ENCODE assay signal across 8 cellular contexts in genomic region chr19:57560049-57560491, GRCh38. TPM values are rescaled to one million over a fixed set of nuclear protein-coding genes. Genes with fewer than 3 reads are reported as not detected.
DNase-seq lines count a peak whose midpoint lies in the region; ATAC-seq, FAIRE-seq and TF ChIP-seq lines count a peak whose summit lies in the region.

No MANE protein-coding gene starts in this region.

- TF ChIP-seq RAD21 in GM12878 (IDR thresholded peaks at IDR 0.05; ENCODE audit: insufficient read depth, low read depth, low read length), result no peak

- FAIRE-seq in GM12878 (lab: Jason Lieb, UNC), result no peak

- DNase-seq in DND-41 (no peak), HK-2 (ENCODE audit: unreplicated experiment) (peak; percentile 63), GM12878 (ENCODE audit: low read depth, low spot score) (no peak), kidney epithelial cell (ENCODE audit: low read depth) (no peak), testis (no peak), GM20000 (ENCODE audit: low spot score) (no peak), OCI-M2 (lab: John Stamatoyannopoulos, UW; ENCODE audit: unreplicated experiment) (no peak), CD1c-positive myeloid dendritic cell (ENCODE audit: extremely low spot score) (no peak)

- TF ChIP-seq CTCF in DND-41 (IDR thresholded peaks at IDR 0.05; ENCODE audit: borderline replicate concordance, extremely low read depth, low read length, poor library complexity, severe bottlenecking), result no peak
- no peak for TF ChIP-seq CTCF in GM12878 (IDR thresholded peaks at IDR 0.05 in 2 of 3, conservative IDR thresholded peaks at IDR 0.05 in 1 of 3; ENCODE audit: control insufficient read depth in 2 of 3, extremely low read depth in 1 of 3, insufficient read depth in 1 of 3, low read depth in 3 of 3, low read length in 3 of 3)
- no peak for TF ChIP-seq CTCF in kidney epithelial cell (IDR thresholded peaks at IDR 0.05; ENCODE audit: insufficient read depth, low read length, poor library complexity, severe bottlenecking)
- no peak for TF ChIP-seq CTCF in testis (IDR thresholded peaks at IDR 0.05)
- TF ChIP-seq CTCF in GM20000 (IDR thresholded peaks at IDR 0.05; ENCODE audit: extremely low read depth, missing control alignments), result no peak

- SMC1A ChIA-PET in GM12878 (lab: Charles Lee; ENCODE audit: uncharacterized antibody, unreplicated experiment), result no interaction called here

- RAD21 ChIA-PET in GM12878 (lab: Charles Lee; ENCODE audit: unreplicated experiment), result no interaction called here

- peak overlapping the region; percentile 85; the same call in 1 of the 2 replicates for H3K9ac ChIP-seq in DND-41 (ENCODE audit: low read depth, low read length)
- H3K9ac ChIP-seq in GM12878 (ENCODE audit: control insufficient read depth, insufficient read depth, low read length), result no peak overlapping the region; the same call in 1 of the 2 replicates

- POLR2A ChIA-PET in GM12878 (lab: Charles Lee), result no interaction called here

- CTCF ChIA-PET in GM12878 (lab: Yijun Ruan, JAX), result no interaction called here

- TF ChIP-seq POLR2A in GM12878 (IDR thresholded peaks at IDR 0.05; ENCODE audit: low read depth, low read length) (no peak), testis (IDR thresholded peaks at IDR 0.05) (no peak)

- peak overlapping the region; percentile 88 for H3K27ac ChIP-seq in DND-41 (ENCODE audit: low read length)
- H3K27ac ChIP-seq in GM12878 (ENCODE audit: control insufficient read depth, insufficient read depth), result no peak overlapping the region
- peak overlapping the region; percentile 12 to 45 for H3K27ac ChIP-seq in testis

- ATAC-seq in DND-41 (ENCODE audit: insufficient read depth, low read depth) (no peak), GM12878 (no peak)

- H3K79me2 ChIP-seq in DND-41 (ENCODE audit: insufficient read depth, low read length) (peaks cover 33% of the 10 kb centered on the region), GM12878 (ENCODE audit: control insufficient read depth, insufficient read depth, low read length) (peaks cover 12% of the 10 kb centered on the region)

- H2AFZ ChIP-seq in DND-41 (ENCODE audit: low read depth, low read length) (peak overlapping the region; percentile 94), GM12878 (ENCODE audit: control insufficient read depth, low read depth, low read length) (peak overlapping the region; percentile 88)

- intact Hi-C loops in GM12878 (cut with micrococcal nuclease; ENCODE audit: unreplicated experiment) (no loop called here), testis (cut with DNase I; ENCODE audit: low total_unique reads) (no loop called here)

- peaks cover 27% of the 10 kb centered on the region for H3K36me3 ChIP-seq in DND-41 (ENCODE audit: insufficient read depth, low read length)
- H3K36me3 ChIP-seq in GM12878 (ENCODE audit: control insufficient read depth in 2 of 2, insufficient read depth in 2 of 2, low read length in 1 of 2), result no peaks in the 10 kb centered on the region
- H3K36me3 ChIP-seq in kidney epithelial cell (ENCODE audit: control insufficient read depth, insufficient read depth, low read length), result peaks cover 3% of the 10 kb centered on the region
- H3K36me3 ChIP-seq in testis (ENCODE audit: low read depth, missing control alignments), result no peaks in the 10 kb centered on the region

- H3K4me2 ChIP-seq in DND-41 (ENCODE audit: insufficient read depth, low read length) (peak overlapping the region; percentile 93), GM12878 (ENCODE audit: control insufficient read depth, insufficient read depth) (peak overlapping the region; percentile 86)

- H3K4me1 ChIP-seq in DND-41 (ENCODE audit: insufficient read depth, low read length) (peaks cover 23% of the 10 kb centered on the region), GM12878 (ENCODE audit: control insufficient read depth, insufficient read depth, low read length) (no peaks in the 10 kb centered on the region), testis (peaks cover 9% of the 10 kb centered on the region)

- BruUV-seq in GM12878 (replicated peaks; lab: Mats Ljungman, UMichigan), result no TSS peak

- WGBS in GM12878 (ENCODE audit: insufficient coverage, insufficient replicate concordance, low lambda C conversion rate, missing lambda C conversion rate), result 56% methylated on average over 23 of the region's 23 CpGs
- WGBS in testis, 2 donors, result 22 to 39% methylated on average over 19 to 23 of the region's 23 CpGs

- in situ Hi-C loops in GM12878 (cut with MboI), result no loop called here

- H3K4me3 ChIP-seq in DND-41 (ENCODE audit: low read depth in 1 of 2, low read length in 2 of 2) (peak overlapping the region; percentile 73 to 96), GM12878 (peak overlapping the region; percentile 83; the same call in 1 of the 2 replicates), kidney epithelial cell (ENCODE audit: low read depth, low read length) (peak overlapping the region; percentile 95), testis (peak overlapping the region; percentile 83 to 92)

- TF ChIP-seq EP300 in GM12878 (IDR thresholded peaks at IDR 0.05; ENCODE audit: borderline replicate concordance in 1 of 2, control insufficient read depth in 1 of 2, low read depth in 2 of 2, low read length in 2 of 2), result no peak

- peaks cover 40% of the 10 kb centered on the region for H3K9me3 ChIP-seq in DND-41 (ENCODE audit: insufficient read depth, low read length, severe bottlenecking)
- H3K9me3 ChIP-seq in GM12878 (replicated peaks; ENCODE audit: control insufficient read depth, insufficient read depth, low read length), result peaks cover 8% of the 10 kb centered on the region; the same call in 2 of the 3 replicates
- no peaks in the 10 kb centered on the region for H3K9me3 ChIP-seq in testis

- H3K27me3 ChIP-seq in DND-41 (ENCODE audit: insufficient read depth, low read length, poor library complexity) (no peaks in the 10 kb centered on the region), GM12878 (replicated peaks in 1 of 2; ENCODE audit: control insufficient read depth in 2 of 2, insufficient read depth in 2 of 2, low read length in 1 of 2) (no peaks in the 10 kb centered on the region), kidney epithelial cell (ENCODE audit: control insufficient read depth, insufficient read depth, low read length) (no peaks in the 10 kb centered on the region), testis (no peaks in the 10 kb centered on the region)

- H4K20me1 ChIP-seq in DND-41 (ENCODE audit: insufficient read depth, low read length) (peaks cover 2% of the 10 kb centered on the region; the same call in 1 of the 2 replicates), GM12878 (ENCODE audit: control insufficient read depth, insufficient read depth) (no peaks in the 10 kb centered on the region)

RNA-seq across cellular contexts. Expression of gene ZNF550, which starts 0.4 kb away (rescaled TPM):
- total RNA-seq in GM12878 (2013; cell fraction: nucleolus; rRNA removed), result 40.3 and 48.5 TPM in 2 replicates
- total RNA-seq in GM12878 (2014; rRNA removed) (7.6 and 8.0 TPM in 2 replicates), GM12878 (2014; rRNA removed; fragmentation: Illumina TruSeq; extraction: Trizol) (7.2 and 7.6 TPM in 2 replicates), GM12878 (2021) (7.1 and 9.0 TPM in 2 replicates), kidney epithelial cell (5.1 and 6.8 TPM in 2 replicates), testis (10 to 100 TPM in 1 of 2 donors, 1 to 10 TPM in 1; 9.9 to 10.7 TPM)
- polyA plus RNA-seq in GM12878 (2011; ENCODE audit: low read depth), result 3.9 TPM
- polyA plus RNA-seq in GM12878 (2011; rRNA removed) (14.0 and 18.5 TPM in 2 replicates), GM12878 (2014; fragmentation: Illumina TruSeq; extraction: Trizol) (7.9 and 10.9 TPM in 2 replicates), GM12878 (2014; fragmentation: Nextera tagmentation; extraction: Ambion mirVana) (1 to 10 TPM; 2.6 to 3.6 TPM), GM12878 (2014; rRNA removed) (7.2 and 8.6 TPM in 2 replicates), GM12878 (2016; fragmentation: Nextera tagmentation; extraction: Ambion mirVana) (1 to 10 TPM; 4.5 to 4.9 TPM), testis (ENCODE audit: insufficient read depth, low read depth, low replicate concordance) (5.7 TPM)
- polyA plus RNA-seq in GM12878 (2011; cell fraction: cytosol; rRNA removed), result 8.9 and 10.4 TPM in 2 replicates
- polyA plus RNA-seq in GM12878 (2011; cell fraction: nucleus; rRNA removed), result 12.5 and 15.2 TPM in 2 replicates
- 6.7 and 8.5 TPM in 2 replicates for polyA plus RNA-seq in GM12878 (2012)
- polyA minus RNA-seq in GM12878 (2011; rRNA and poly(A)+ RNA removed), result 17.8 and 17.9 TPM in 2 replicates
- 3.2 and 4.9 TPM in 2 replicates for polyA minus RNA-seq in GM12878 (2011; cell fraction: cytosol; rRNA and poly(A)+ RNA removed)
- 15.0 and 18.8 TPM in 2 replicates for polyA minus RNA-seq in GM12878 (2011; cell fraction: nucleus; rRNA and poly(A)+ RNA removed)

RNA-seq across cellular contexts. Expression of gene ZNF416, which starts 18.6 kb away (rescaled TPM):
- total RNA-seq in GM12878 (2013; cell fraction: nucleolus; rRNA removed), result 14.0 and 15.4 TPM in 2 replicates
- 5.2 and 5.4 TPM in 2 replicates for total RNA-seq in GM12878 (2014; rRNA removed)
- 5.1 and 5.3 TPM in 2 replicates for total RNA-seq in GM12878 (2014; rRNA removed; fragmentation: Illumina TruSeq; extraction: Trizol)
- 5.3 TPM in 2 replicates for total RNA-seq in GM12878 (2021)
- 4.6 TPM for polyA plus RNA-seq in GM12878 (2011; ENCODE audit: low read depth)
- polyA plus RNA-seq in GM12878 (2011; rRNA removed), result 3.9 TPM in 2 replicates
- 3.1 and 3.5 TPM in 2 replicates for polyA plus RNA-seq in GM12878 (2011; cell fraction: cytosol; rRNA removed)
- polyA plus RNA-seq in GM12878 (2011; cell fraction: nucleus; rRNA removed), result 4.2 and 5.3 TPM in 2 replicates
- 2.8 and 3.4 TPM in 2 replicates for polyA plus RNA-seq in GM12878 (2012)
- polyA plus RNA-seq in GM12878 (2014; fragmentation: Illumina TruSeq; extraction: Trizol), result 4.1 and 5.4 TPM in 2 replicates
- 1 to 10 TPM; 1.2 to 1.6 TPM for polyA plus RNA-seq in GM12878 (2014; fragmentation: Nextera tagmentation; extraction: Ambion mirVana)
- 3.2 and 3.9 TPM in 2 replicates for polyA plus RNA-seq in GM12878 (2014; rRNA removed)
- 1 to 10 TPM; 4.4 to 5.1 TPM for polyA plus RNA-seq in GM12878 (2016; fragmentation: Nextera tagmentation; extraction: Ambion mirVana)
- polyA minus RNA-seq in GM12878 (2011; rRNA and poly(A)+ RNA removed), result 8.6 and 12.4 TPM in 2 replicates
- 1.7 and 2.8 TPM in 2 replicates for polyA minus RNA-seq in GM12878 (2011; cell fraction: cytosol; rRNA and poly(A)+ RNA removed)
- polyA minus RNA-seq in GM12878 (2011; cell fraction: nucleus; rRNA and poly(A)+ RNA removed), result 10.0 TPM in 2 replicates
- 5.5 and 6.0 TPM in 2 replicates for total RNA-seq in kidney epithelial cell
- total RNA-seq in testis, result 10 to 100 TPM in 1 of 2 donors, 1 to 10 TPM in 1; 8.7 to 10.9 TPM
- polyA plus RNA-seq in testis (ENCODE audit: insufficient read depth, low read depth, low replicate concordance), result 9.4 TPM

RNA-seq across cellular contexts. Expression of gene ZIK1, which starts 23.9 kb away (rescaled TPM):
- total RNA-seq in GM12878 (2013; cell fraction: nucleolus; rRNA removed), result 6.4 and 8.4 TPM in 2 replicates
- total RNA-seq in GM12878 (2014; rRNA removed) (3.5 and 4.6 TPM in 2 replicates), GM12878 (2014; rRNA removed; fragmentation: Illumina TruSeq; extraction: Trizol) (3.9 and 4.7 TPM in 2 replicates), GM12878 (2021) (3.3 and 3.5 TPM in 2 replicates), kidney epithelial cell (6.8 and 9.3 TPM in 2 replicates), testis (10 to 100 TPM; 15.1 to 21.7 TPM)
- 3.0 TPM for polyA plus RNA-seq in GM12878 (2011; ENCODE audit: low read depth)
- polyA plus RNA-seq in GM12878 (2011; rRNA removed) (2.4 and 3.1 TPM in 2 replicates), GM12878 (2014; fragmentation: Illumina TruSeq; extraction: Trizol) (2.8 and 3.5 TPM in 2 replicates), GM12878 (2014; fragmentation: Nextera tagmentation; extraction: Ambion mirVana) (1 to 10 TPM in 1 of 2 experiments, under 1 TPM in 1; 0.45 to 1.1 TPM), GM12878 (2014; rRNA removed) (2.3 TPM in 2 replicates), GM12878 (2016; fragmentation: Nextera tagmentation; extraction: Ambion mirVana) (1 to 10 TPM; 2.5 to 3.3 TPM), testis (ENCODE audit: insufficient read depth, low read depth, low replicate concordance) (8.9 TPM)
- 1.6 and 2.3 TPM in 2 replicates for polyA plus RNA-seq in GM12878 (2011; cell fraction: cytosol; rRNA removed)
- polyA plus RNA-seq in GM12878 (2011; cell fraction: nucleus; rRNA removed), result 2.5 and 3.2 TPM in 2 replicates
- polyA plus RNA-seq in GM12878 (2012), result 2.5 and 2.7 TPM in 2 replicates
- polyA minus RNA-seq in GM12878 (2011; rRNA and poly(A)+ RNA removed), result 4.0 and 4.2 TPM in 2 replicates
- 0.53 and 2.9 TPM in 2 replicates for polyA minus RNA-seq in GM12878 (2011; cell fraction: cytosol; rRNA and poly(A)+ RNA removed)
- polyA minus RNA-seq in GM12878 (2011; cell fraction: nucleus; rRNA and poly(A)+ RNA removed), result 3.6 and 6.4 TPM in 2 replicates

RNA-seq across cellular contexts. Expression of gene ZNF549, which starts 32.9 kb away (rescaled TPM):
- 33.0 and 33.6 TPM in 2 replicates for total RNA-seq in GM12878 (2013; cell fraction: nucleolus; rRNA removed)
- total RNA-seq in GM12878 (2014; rRNA removed) (2.4 and 2.5 TPM in 2 replicates), GM12878 (2014; rRNA removed; fragmentation: Illumina TruSeq; extraction: Trizol) (2.5 and 2.9 TPM in 2 replicates), GM12878 (2021) (1.8 and 2.2 TPM in 2 replicates), kidney epithelial cell (4.8 and 5.1 TPM in 2 replicates), testis (10 to 100 TPM; 12.8 to 13.5 TPM)
- 2.2 TPM for polyA plus RNA-seq in GM12878 (2011; ENCODE audit: low read depth)
- polyA plus RNA-seq in GM12878 (2011; rRNA removed) (4.0 and 5.7 TPM in 2 replicates), GM12878 (2014; fragmentation: Illumina TruSeq; extraction: Trizol) (2.8 and 3.0 TPM in 2 replicates), GM12878 (2014; fragmentation: Nextera tagmentation; extraction: Ambion mirVana) (1 to 10 TPM in 1 of 2 experiments, under 1 TPM in 1; 0.73 to 1.1 TPM), GM12878 (2014; rRNA removed) (1.8 and 2.0 TPM in 2 replicates), GM12878 (2016; fragmentation: Nextera tagmentation; extraction: Ambion mirVana) (1 to 10 TPM; 2.3 to 2.4 TPM), testis (ENCODE audit: insufficient read depth, low read depth, low replicate concordance) (6.9 TPM)
- polyA plus RNA-seq in GM12878 (2011; cell fraction: cytosol; rRNA removed), result 2.2 and 2.3 TPM in 2 replicates
- polyA plus RNA-seq in GM12878 (2011; cell fraction: nucleus; rRNA removed), result 3.1 and 4.2 TPM in 2 replicates
- 2.5 and 2.7 TPM in 2 replicates for polyA plus RNA-seq in GM12878 (2012)
- 5.3 and 7.3 TPM in 2 replicates for polyA minus RNA-seq in GM12878 (2011; rRNA and poly(A)+ RNA removed)
- 1.1 and 1.4 TPM in 2 replicates for polyA minus RNA-seq in GM12878 (2011; cell fraction: cytosol; rRNA and poly(A)+ RNA removed)
- polyA minus RNA-seq in GM12878 (2011; cell fraction: nucleus; rRNA and poly(A)+ RNA removed), result 3.1 and 6.0 TPM in 2 replicates

RNA-seq across cellular contexts. Expression of gene ZNF530, which starts 39.6 kb away (rescaled TPM):
- total RNA-seq in GM12878 (2013; cell fraction: nucleolus; rRNA removed), result 6.8 and 7.1 TPM in 2 replicates
- total RNA-seq in GM12878 (2014; rRNA removed), result 9.3 and 9.9 TPM in 2 replicates
- total RNA-seq in GM12878 (2014; rRNA removed; fragmentation: Illumina TruSeq; extraction: Trizol), result 6.0 and 6.7 TPM in 2 replicates
- 6.4 and 7.5 TPM in 2 replicates for total RNA-seq in GM12878 (2021)
- 2.6 TPM for polyA plus RNA-seq in GM12878 (2011; ENCODE audit: low read depth)
- 3.7 and 3.9 TPM in 2 replicates for polyA plus RNA-seq in GM12878 (2011; rRNA removed)
- 3.7 and 4.0 TPM in 2 replicates for polyA plus RNA-seq in GM12878 (2011; cell fraction: cytosol; rRNA removed)
- polyA plus RNA-seq in GM12878 (2011; cell fraction: nucleus; rRNA removed), result 4.4 and 6.1 TPM in 2 replicates
- 4.6 and 5.9 TPM in 2 replicates for polyA plus RNA-seq in GM12878 (2012)
- polyA plus RNA-seq in GM12878 (2014; fragmentation: Illumina TruSeq; extraction: Trizol), result 5.5 and 6.9 TPM in 2 replicates
- 1 to 10 TPM; 1.9 to 2.1 TPM for polyA plus RNA-seq in GM12878 (2014; fragmentation: Nextera tagmentation; extraction: Ambion mirVana)
- polyA plus RNA-seq in GM12878 (2014; rRNA removed), result 8.8 and 12.9 TPM in 2 replicates
- polyA plus RNA-seq in GM12878 (2016; fragmentation: Nextera tagmentation; extraction: Ambion mirVana), result 1 to 10 TPM; 6.5 to 8.3 TPM
- 4.0 TPM in 2 replicates for polyA minus RNA-seq in GM12878 (2011; rRNA and poly(A)+ RNA removed)
- polyA minus RNA-seq in GM12878 (2011; cell fraction: cytosol; rRNA and poly(A)+ RNA removed), result 1.3 and 2.0 TPM in 2 replicates
- polyA minus RNA-seq in GM12878 (2011; cell fraction: nucleus; rRNA and poly(A)+ RNA removed), result 8.0 and 11.2 TPM in 2 replicates
- 3.2 and 6.6 TPM in 2 replicates for total RNA-seq in kidney epithelial cell
- total RNA-seq in testis, result 1 to 10 TPM; 4.6 to 9.8 TPM
- polyA plus RNA-seq in testis (ENCODE audit: insufficient read depth, low read depth, low replicate concordance), result 3.0 TPM
